8 cellular contexts compared by ENCODE assay signal in genomic region chr7:106542550-106543220, GRCh38.
A peak's percentile ranks its signal among the peaks of the same experiment; 100 is the strongest.
DNase-seq lines count a peak whose midpoint lies in the region; ATAC-seq and TF ChIP-seq lines count a peak whose summit lies in the region.

No MANE protein-coding gene starts in this region.

- CTCF ChIA-PET in CD4-positive, alpha-beta memory T cell (lab: Charles Lee; ENCODE audit: partially characterized antibody): interaction anchor here (0.8 to 4.5 kb wide), 12 partner anchors 9 to 258 kb away, joined by 3 to 55 read pairs (median 6); partner anchors contain the start of genes CCDC71L and NAMPT
- CTCF ChIA-PET in activated CD8-positive, alpha-beta T cell treated with anti-CD3 and anti-CD28 coated beads, Interleukin-2, amount 10 ng/mL, durations not matched to agents 7 days and 5 days (lab: Charles Lee): interaction anchor here (0.7 to 4.2 kb wide), 17 partner anchors 8 to 366 kb away, joined by 3 to 39 read pairs (median 4); no protein-coding TSS in a partner anchor

- no peak overlapping the region for H3K4me3 ChIP-seq in CD4-positive, alpha-beta memory T cell (ENCODE audit: low read length in 2 of 2)
- no peak overlapping the region for H3K4me3 ChIP-seq in psoas muscle

- H3K4me1 Mint-ChIP-seq in CD4-positive, alpha-beta memory T cell: peaks cover 9 to 16% (median 12%) of the 10 kb centered on the region in 4 donors
- peaks cover 8% of the 10 kb centered on the region for H3K4me1 Mint-ChIP-seq in activated CD8-positive, alpha-beta T cell treated with anti-CD3 and anti-CD28 coated beads, Interleukin-2, amount 10 ng/mL, durations not matched to agents 7 days and 5 days (ENCODE audit: low read depth)

- H3K4me1 ChIP-seq in CD4-positive, alpha-beta memory T cell (ENCODE audit: insufficient read depth, low read length): peaks cover 6% of the 10 kb centered on the region
- no peaks in the 10 kb centered on the region for H3K4me1 ChIP-seq in psoas muscle

- H3K27me3 ChIP-seq in CD4-positive, alpha-beta memory T cell (ENCODE audit: insufficient read depth, low read length): no peaks in the 10 kb centered on the region
- no peaks in the 10 kb centered on the region for H3K27me3 ChIP-seq in psoas muscle (ENCODE audit: insufficient read depth in 3 of 3, low read length in 2 of 3)

- H3K9me3 ChIP-seq in CD4-positive, alpha-beta memory T cell (ENCODE audit: control insufficient read depth in 1 of 2, low read length in 2 of 2): no peaks in the 10 kb centered on the region
- H3K9me3 ChIP-seq in psoas muscle: no peaks in the 10 kb centered on the region

- 28 to 37% (median 35%) methylated on average over 2 of the region's 2 CpGs for WGBS in psoas muscle, 3 donors

- H3K36me3 Mint-ChIP-seq in CD4-positive, alpha-beta memory T cell: no peaks in the 10 kb centered on the region
- H3K36me3 Mint-ChIP-seq in activated CD8-positive, alpha-beta T cell treated with anti-CD3 and anti-CD28 coated beads, Interleukin-2, amount 10 ng/mL, durations not matched to agents 7 days and 5 days (ENCODE audit: low read depth): no peaks in the 10 kb centered on the region

- H3K36me3 ChIP-seq in CD4-positive, alpha-beta memory T cell (ENCODE audit: insufficient read depth, low read length): no peaks in the 10 kb centered on the region
- no peaks in the 10 kb centered on the region for H3K36me3 ChIP-seq in psoas muscle (ENCODE audit: insufficient read depth in 1 of 2, low read depth in 1 of 2)

- peak; percentile 29 to 61 (median 37) for DNase-seq in CD4-positive, alpha-beta memory T cell
- DNase-seq in NCI-H526 treated with DMSO at 0.1 percent for 48 hours (lab: John Stamatoyannopoulos, UW): peak; percentile 66
- peak; percentile 48 for DNase-seq in activated CD8-positive, alpha-beta T cell treated with anti-CD3 and anti-CD28 coated beads, Interleukin-2, amount 10 ng/mL, durations not matched to agents 7 days and 5 days
- DNase-seq in globus pallidus (ENCODE audit: low spot score): peak; percentile 14
- peak in 1 of 2 donors; percentile 20 for DNase-seq in psoas muscle
- DNase-seq in mesenteric fat pad (ENCODE audit: low spot score): no peak

- H3K4me3 Mint-ChIP-seq in CD4-positive, alpha-beta memory T cell: peak overlapping the region in 1 of 8 donors; percentile 2
- no peak overlapping the region for H3K4me3 Mint-ChIP-seq in activated CD8-positive, alpha-beta T cell treated with anti-CD3 and anti-CD28 coated beads, Interleukin-2, amount 10 ng/mL, durations not matched to agents 7 days and 5 days

- POLR2A ChIA-PET in CD4-positive, alpha-beta memory T cell (lab: Charles Lee; ENCODE audit: partially characterized antibody): interaction anchor here (0.7 to 0.9 kb wide), 2 partner anchors 10 to 116 kb away, joined by 3 read pairs; no protein-coding TSS in a partner anchor
- POLR2A ChIA-PET in activated CD8-positive, alpha-beta T cell treated with anti-CD3 and anti-CD28 coated beads, Interleukin-2, amount 10 ng/mL, durations not matched to agents 7 days and 5 days (lab: Charles Lee): no interaction called here

- H3K27ac ChIP-seq in CD4-positive, alpha-beta memory T cell (ENCODE audit: low read depth, low read length): no peak overlapping the region
- no peak overlapping the region for H3K27ac ChIP-seq in psoas muscle

- H3K27me3 Mint-ChIP-seq in CD4-positive, alpha-beta memory T cell: no peaks in the 10 kb centered on the region
- H3K27me3 Mint-ChIP-seq in activated CD8-positive, alpha-beta T cell treated with anti-CD3 and anti-CD28 coated beads, Interleukin-2, amount 10 ng/mL, durations not matched to agents 7 days and 5 days (ENCODE audit: low read depth): no peaks in the 10 kb centered on the region

- intact Hi-C loops in CD4-positive, alpha-beta memory T cell (cut with micrococcal nuclease): loop anchor here (1.0 to 5.0 kb wide), 3 partner anchors 118 to 365 kb away; no protein-coding TSS in a partner anchor
- intact Hi-C loops in psoas muscle (cut with DNase I): loop anchor here in 1 of 2 donors (2.0 to 5.0 kb wide), 2 partner anchors 115 to 194 kb away; no protein-coding TSS in a partner anchor

- TF ChIP-seq CTCF in psoas muscle (IDR thresholded peaks at IDR 0.05): peak; percentile 55

- no peaks in the 10 kb centered on the region for H3K9me3 Mint-ChIP-seq in CD4-positive, alpha-beta memory T cell
- H3K9me3 Mint-ChIP-seq in activated CD8-positive, alpha-beta T cell treated with anti-CD3 and anti-CD28 coated beads, Interleukin-2, amount 10 ng/mL, durations not matched to agents 7 days and 5 days (ENCODE audit: insufficient read depth): peaks cover 3% of the 10 kb centered on the region

- peak overlapping the region in 5 of 7 donors; percentile 5 to 74 (median 13) for H3K27ac Mint-ChIP-seq in CD4-positive, alpha-beta memory T cell
- no peak overlapping the region for H3K27ac Mint-ChIP-seq in activated CD8-positive, alpha-beta T cell treated with anti-CD3 and anti-CD28 coated beads, Interleukin-2, amount 10 ng/mL, durations not matched to agents 7 days and 5 days

- peak; percentile 53 for ATAC-seq in GM19025 (IDR thresholded peaks at IDR 0.05; ENCODE audit: low read depth, unreplicated experiment)
- ATAC-seq in HG03442 (IDR thresholded peaks at IDR 0.05; ENCODE audit: unreplicated experiment): peak; percentile 72
- ATAC-seq in activated CD8-positive, alpha-beta T cell treated with anti-CD3 and anti-CD28 coated beads, Interleukin-2, amount 10 ng/mL, durations not matched to agents 7 days and 5 days: peak; percentile 58
- peak; percentile 57 to 74 (median 59) for ATAC-seq in psoas muscle
